In the genomic region with DNA sequence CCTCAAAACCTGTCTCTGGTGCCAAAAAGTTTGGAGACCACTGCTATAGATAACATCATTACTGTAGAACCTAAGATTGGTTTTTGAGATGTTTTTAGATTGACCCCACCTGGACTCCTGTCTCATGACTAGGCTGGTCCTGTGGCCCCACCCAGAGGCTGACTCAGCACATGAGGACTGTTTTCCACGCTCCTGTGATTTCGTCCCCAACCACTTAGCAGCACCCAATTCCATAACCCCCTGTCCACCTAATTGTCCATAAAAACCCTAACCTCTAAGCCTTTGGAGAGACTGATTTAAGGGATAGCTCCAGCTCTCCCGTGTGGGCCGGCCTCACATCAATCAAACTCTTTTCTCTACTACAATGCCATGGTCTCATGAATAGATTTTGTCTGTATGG, we compare ENCODE assay signal across 17 cellular contexts.
"Had no signal": no experiment of that assay in that cellular context is flagged by ENCODE, and none has a peak within 500 bp of the region (broad histone marks: within the 10 kb centered on the region; RNA-seq: fewer than 3 reads in every experiment).

No MANE protein-coding gene starts in this region.

- H3K36me3 ChIP-seq: brain microvascular endothelial cell, right lobe of liver, tibial artery had no signal

- H3K27me3 ChIP-seq: brain microvascular endothelial cell, dorsolateral prefrontal cortex, right lobe of liver, tibial artery had no signal

- DNase-seq: activated CD4-positive, alpha-beta T cell treated with anti-CD3 and anti-CD28 coated beads, Interleukin-2, amount 50 U/mL, for 4 hours; activated naive CD4-positive, alpha-beta T cell treated with Interleukin-2 at 50 U/mL for 16 hours; activated T-cell treated with anti-CD3 and anti-CD28 coated beads, Interleukin-2, amount 50 U/mL, for 48 hours; brain microvascular endothelial cell; central memory CD4-positive, alpha-beta T cell; dorsolateral prefrontal cortex; left ventricle myocardium superior; mammary epithelial cell; right lobe of liver; SK-N-SH; stimulated activated CD4-positive, alpha-beta T cell treated with anti-CD3 and anti-CD28 coated beads, Interleukin-1b, Interleukin-23, amount 100 ng/mL, for 48 hours; stimulated activated naive CD8-positive, alpha-beta T cell treated with anti-CD3 and anti-CD28 coated beads, Interleukin-15, amount 100 ng/mL, for 72 hours; tibial artery had no signal

- H3K4me3 ChIP-seq: dorsolateral prefrontal cortex, right lobe of liver, skin epidermis, tibial artery had no signal

- H3K27ac Mint-ChIP-seq: nephron; stimulated activated naive CD8-positive, alpha-beta T cell treated with anti-CD3 and anti-CD28 coated beads, Interleukin-15, amount 100 ng/mL, for 72 hours; T-helper 2 cell treated with Interferon-gamma antibody and Interleukin-4, amounts not matched to agents 5 μg/mL and 100 μg/mL, for 36 hours had no signal

- H3K9me3 ChIP-seq: right lobe of liver had no signal

- H3K4me1 Mint-ChIP-seq: stimulated activated naive CD8-positive, alpha-beta T cell treated with anti-CD3 and anti-CD28 coated beads, Interleukin-15, amount 100 ng/mL, for 72 hours had no signal

- FAIRE-seq: TTC549 had no signal

- H3K27ac ChIP-seq: brain microvascular endothelial cell, dorsolateral prefrontal cortex, right lobe of liver, skin epidermis, tibial artery had no signal

- ATAC-seq: left ventricle myocardium superior; stimulated activated naive CD8-positive, alpha-beta T cell treated with anti-CD3 and anti-CD28 coated beads, Interleukin-15, amount 100 ng/mL, for 72 hours had no signal

- H3K4me3 Mint-ChIP-seq: nephron; stimulated activated naive CD8-positive, alpha-beta T cell treated with anti-CD3 and anti-CD28 coated beads, Interleukin-15, amount 100 ng/mL, for 72 hours; T-helper 2 cell treated with Interferon-gamma antibody and Interleukin-4, amounts not matched to agents 5 μg/mL and 100 μg/mL, for 36 hours had no signal

- H3K9me3 Mint-ChIP-seq: stimulated activated naive CD8-positive, alpha-beta T cell treated with anti-CD3 and anti-CD28 coated beads, Interleukin-15, amount 100 ng/mL, for 72 hours; T-helper 2 cell treated with Interferon-gamma antibody and Interleukin-4, amounts not matched to agents 5 μg/mL and 100 μg/mL, for 36 hours had no signal

- H3K4me1 ChIP-seq: right lobe of liver had no signal
